8 cellular contexts compared by ENCODE assay signal in genomic region chr5:59724482-59725392, GRCh38.
DNase-seq lines count a peak whose midpoint lies in the region; ATAC-seq, FAIRE-seq and TF ChIP-seq lines count a peak whose summit lies in the region.

No MANE protein-coding gene starts in this region.

- no peaks in the 10 kb centered on the region for H3K9me3 ChIP-seq in SK-N-MC (ENCODE audit: low read depth, low read length)
- H3K9me3 ChIP-seq in small intestine (ENCODE audit: control insufficient read depth, low read depth) = no peaks in the 10 kb centered on the region

- H3K27ac ChIP-seq in SK-N-MC (peak overlapping the region; percentile 78), small intestine (ENCODE audit: low read depth in 1 of 2, low read length in 1 of 2) (peak overlapping the region in 1 of 2 donors; percentile 64)

- peak; percentile 80 for DNase-seq in DMS 273 (lab: John Stamatoyannopoulos, UW; ENCODE audit: unreplicated experiment)
- DNase-seq in HK-2 (ENCODE audit: unreplicated experiment) = peak; percentile 11
- no peak for DNase-seq in SK-N-MC (ENCODE audit: low read depth, low spot score)
- DNase-seq in fibroblast of villous mesenchyme (ENCODE audit: low read depth) = peak; percentile 58
- peak; percentile 51 for DNase-seq in small intestine
- no peak for DNase-seq in cerebellum (ENCODE audit: low spot score)

- H3K4me3 ChIP-seq in SK-N-MC (peak overlapping the region; percentile 53), fibroblast of villous mesenchyme (ENCODE audit: low read depth, low read length) (no peak overlapping the region), small intestine (ENCODE audit: low read depth in 1 of 2, low read length in 2 of 2) (no peak overlapping the region)

- ATAC-seq in GM18520 (IDR thresholded peaks at IDR 0.05; ENCODE audit: unreplicated experiment) (peak; percentile 66), HG02970 (IDR thresholded peaks at IDR 0.05; ENCODE audit: low FRiP score, unreplicated experiment) (no peak)

- H3K27me3 ChIP-seq in small intestine (ENCODE audit: control insufficient read depth in 2 of 2, insufficient read depth in 2 of 2, low read length in 2 of 2) = no peaks in the 10 kb centered on the region

- peak; percentile 75 for TF ChIP-seq CTCF in fibroblast of villous mesenchyme (IDR thresholded peaks at IDR 0.05; ENCODE audit: insufficient read depth, low read depth, low read length)

- H3K4me1 ChIP-seq in small intestine (ENCODE audit: control insufficient read depth in 2 of 2, insufficient read depth in 1 of 2, low read depth in 1 of 2, low read length in 1 of 2) = no peaks in the 10 kb centered on the region

- no peak for FAIRE-seq in small intestine (lab: Jason Lieb, UNC)

- H3K36me3 ChIP-seq in SK-N-MC (ENCODE audit: insufficient read depth, low read length) (no peaks in the 10 kb centered on the region), small intestine (ENCODE audit: control insufficient read depth in 2 of 2, insufficient read depth in 2 of 2, low read length in 2 of 2) (no peaks in the 10 kb centered on the region)

- peak overlapping the region; percentile 28 for H3K9ac ChIP-seq in SK-N-MC (ENCODE audit: insufficient read length)

- WGBS in small intestine, 3 donors = 71 to 76% (median 74%) methylated on average over 4 of the region's 4 CpGs

Comparison
In these comparisons a context has a peak if more than half of its experiments do, and no peak if none do; other contexts are left out.
1. DNase-seq: peak in DMS 273 (single experiment), HK-2 (single experiment), fibroblast of villous mesenchyme (single experiment) and small intestine (single experiment); none in SK-N-MC (single experiment) and cerebellum (single experiment).